11 cellular contexts compared by ENCODE assay signal in the genomic region with DNA sequence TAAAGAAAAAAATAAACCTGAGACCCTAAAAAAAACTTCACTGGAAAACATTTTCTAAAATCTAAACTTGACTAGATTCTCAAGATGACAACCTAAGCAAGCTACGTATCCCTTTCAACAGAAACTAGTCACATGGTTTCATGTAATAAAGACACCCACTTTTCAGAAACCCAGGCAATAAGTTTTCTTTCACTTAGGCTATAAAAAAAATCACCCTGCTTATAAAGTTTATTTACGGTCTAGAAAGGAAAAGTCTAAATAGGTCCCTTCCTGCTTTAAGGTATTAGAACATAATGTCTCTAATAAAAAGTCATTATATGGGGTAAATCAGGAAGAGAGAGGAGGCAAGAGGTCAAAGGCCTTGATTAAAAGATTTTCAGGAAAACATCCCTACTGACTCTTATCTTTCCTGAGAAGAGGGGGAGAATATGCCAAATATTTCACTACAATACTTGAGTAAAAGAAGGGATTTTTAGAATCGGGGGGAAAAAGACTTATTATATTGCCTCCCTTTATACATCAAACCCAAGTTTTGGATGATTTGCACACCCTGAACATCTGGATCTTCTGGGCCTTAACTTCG. TPM values are rescaled to one million over a fixed set of nuclear protein-coding genes. Genes with fewer than 3 reads are reported as not detected.
A peak's percentile ranks its signal among the peaks of the same experiment; 100 is the strongest.
DNase-seq lines count a peak whose midpoint lies in the region; ATAC-seq and TF ChIP-seq lines count a peak whose summit lies in the region.
"Had no signal": no experiment of that assay in that cellular context is flagged by ENCODE, and none has a peak within 500 bp of the region (broad histone marks: within the 10 kb centered on the region; RNA-seq: fewer than 3 reads in every experiment).

No MANE protein-coding gene starts in this region.

- H3K4me3 Mint-ChIP-seq in CD4-positive, CD25-positive, alpha-beta regulatory T cell: peak overlapping the region; percentile 38 to 79 (median 65)
- peak overlapping the region in 2 of 5 experiments; percentile 40 to 41 for H3K4me3 Mint-ChIP-seq in brain

- H3K9me3 Mint-ChIP-seq in CD4-positive, CD25-positive, alpha-beta regulatory T cell: peaks cover 0 to 1% (median 0%) of the 10 kb centered on the region in 7 donors
- H3K9me3 Mint-ChIP-seq in brain: peaks cover 0 to 8% (median 0%) of the 10 kb centered on the region in 5 experiments

- H3K4me3 ChIP-seq in CD4-positive, CD25-positive, alpha-beta regulatory T cell (ENCODE audit: low read depth, low read length): peak overlapping the region; percentile 46
- no peak overlapping the region for H3K4me3 ChIP-seq in parathyroid adenoma (ENCODE audit: low read depth, low read length)
- H3K4me3 ChIP-seq in WERI-Rb-1 (ENCODE audit: low read depth, low read length): no peak overlapping the region

- H3K4me2 ChIP-seq in parathyroid adenoma (ENCODE audit: low read length): peak overlapping the region; percentile 51

- peak; percentile 81 to 83 for ATAC-seq in CD4-positive, CD25-positive, alpha-beta regulatory T cell (ENCODE audit: low read depth in 2 of 2)
- ATAC-seq in HG02938 (IDR thresholded peaks at IDR 0.05; ENCODE audit: unreplicated experiment) (peak; percentile 51), HG03432 (IDR thresholded peaks at IDR 0.05; ENCODE audit: unreplicated experiment) (no peak), HG02885 (IDR thresholded peaks at IDR 0.05; ENCODE audit: poor library complexity, unreplicated experiment) (no peak), HG02588 (IDR thresholded peaks at IDR 0.05; ENCODE audit: unreplicated experiment) (no peak)

- no peaks in the 10 kb centered on the region for H3K36me3 Mint-ChIP-seq in CD4-positive, CD25-positive, alpha-beta regulatory T cell
- peaks cover 43% of the 10 kb centered on the region for H3K36me3 Mint-ChIP-seq in brain

- H3K79me2 ChIP-seq in parathyroid adenoma: peaks cover 68% of the 10 kb centered on the region

- peak overlapping the region; percentile 89 to 94 (median 91) for H3K27ac Mint-ChIP-seq in CD4-positive, CD25-positive, alpha-beta regulatory T cell
- peak overlapping the region; percentile 21 to 82 (median 58) for H3K27ac Mint-ChIP-seq in brain

- H2AFZ ChIP-seq in parathyroid adenoma: no peak overlapping the region

- peak overlapping the region; percentile 72 for H3K27ac ChIP-seq in CD4-positive, CD25-positive, alpha-beta regulatory T cell (ENCODE audit: insufficient read depth, low read length, poor library complexity, severe bottlenecking)
- H3K27ac ChIP-seq in parathyroid adenoma: peak overlapping the region; percentile 53
- no peak overlapping the region for H3K27ac ChIP-seq in WERI-Rb-1

- peaks cover 31% of the 10 kb centered on the region for H3K4me1 ChIP-seq in CD4-positive, CD25-positive, alpha-beta regulatory T cell (ENCODE audit: control insufficient read depth, insufficient read depth, low read length, poor library complexity, severe bottlenecking)
- H3K4me1 ChIP-seq in parathyroid adenoma: peaks cover 15% of the 10 kb centered on the region

- no peaks in the 10 kb centered on the region for H3K9me3 ChIP-seq in CD4-positive, CD25-positive, alpha-beta regulatory T cell (ENCODE audit: control insufficient read depth in 2 of 2, low read length in 2 of 2)
- no peaks in the 10 kb centered on the region for H3K9me3 ChIP-seq in parathyroid adenoma (ENCODE audit: control insufficient read depth, low read length)
- no peaks in the 10 kb centered on the region for H3K9me3 ChIP-seq in WERI-Rb-1 (ENCODE audit: severe bottlenecking)

- no peaks in the 10 kb centered on the region for H3K27me3 Mint-ChIP-seq in CD4-positive, CD25-positive, alpha-beta regulatory T cell
- H3K27me3 Mint-ChIP-seq in brain: no peaks in the 10 kb centered on the region

- peaks cover 21 to 53% (median 37%) of the 10 kb centered on the region in 4 donors for H3K4me1 Mint-ChIP-seq in CD4-positive, CD25-positive, alpha-beta regulatory T cell
- peaks cover 20% of the 10 kb centered on the region for H3K4me1 Mint-ChIP-seq in brain

- TF ChIP-seq CTCF in brain (conservative IDR thresholded peaks at IDR 0.05): no peak
- TF ChIP-seq CTCF in parathyroid adenoma (IDR thresholded peaks at IDR 0.05): no peak
- no peak for TF ChIP-seq CTCF in WERI-Rb-1 (IDR thresholded peaks at IDR 0.05; ENCODE audit: low read depth, low read length)

- H3K36me3 ChIP-seq in CD4-positive, CD25-positive, alpha-beta regulatory T cell (ENCODE audit: control insufficient read depth, insufficient read depth, low read length): peaks cover 5% of the 10 kb centered on the region
- H3K36me3 ChIP-seq in parathyroid adenoma (ENCODE audit: control insufficient read depth, insufficient read depth, low read length) (no peaks in the 10 kb centered on the region), WERI-Rb-1 (no peaks in the 10 kb centered on the region; the same call in 1 of the 2 replicates)

- DNase-seq in CD4-positive, CD25-positive, alpha-beta regulatory T cell: peak in 2 of 3 donors; percentile 45 to 70
- DNase-seq in WERI-Rb-1: no peak
- DNase-seq: activated CD8-positive, alpha-beta memory T cell treated with anti-CD3 and anti-CD28 coated beads, Interleukin-2, amount 50 U/mL, for 4 hours; DND-41; NCI-H1417 treated with DMSO at 0.1 percent for 48 hours had no signal

- no peak overlapping the region for H3K9ac ChIP-seq in parathyroid adenoma

- no peaks in the 10 kb centered on the region for H3K27me3 ChIP-seq in CD4-positive, CD25-positive, alpha-beta regulatory T cell (ENCODE audit: control insufficient read depth, insufficient read depth, low read length)
- H3K27me3 ChIP-seq in parathyroid adenoma (ENCODE audit: control insufficient read depth, insufficient read depth, low read length) (no peaks in the 10 kb centered on the region), WERI-Rb-1 (ENCODE audit: insufficient read depth, low read depth, severe bottlenecking) (no peaks in the 10 kb centered on the region)

RNA-seq across cellular contexts. Expression of a gene that starts 9.5 kb away (rescaled TPM):
- total RNA-seq in CD4-positive, CD25-positive, alpha-beta regulatory T cell: 99.8 TPM
- 10 to 100 TPM; 17.1 to 19.2 (median 18.3) TPM for polyA plus RNA-seq in CD4-positive, CD25-positive, alpha-beta regulatory T cell
- polyA plus RNA-seq in brain (ENCODE audit: insufficient read depth, low read depth, low replicate concordance): 14.6 TPM

Comparison
In these comparisons a context has a peak if more than half of its experiments do, and no peak if none do; other contexts are left out.
1. ATAC-seq: peak in CD4-positive, CD25-positive, alpha-beta regulatory T cell (2 of 2) and HG02938 (single experiment); none in HG03432 (single experiment), HG02885 (single experiment) and HG02588 (single experiment).